13 cellular contexts compared by ENCODE assay signal in genomic region chr1:227967815-227968214, GRCh38. TPM values are rescaled to one million over a fixed set of nuclear protein-coding genes. Genes with fewer than 3 reads are reported as not detected.
DNase-seq lines count a peak whose midpoint lies in the region; ATAC-seq, FAIRE-seq and TF ChIP-seq lines count a peak whose summit lies in the region.
"Not testable (repeated sequence)": the region's sequence is repeated elsewhere in the genome, so short reads cannot be mapped to it uniquely, and the experiment has no call there.
"Had no signal": no experiment of that assay in that cellular context is flagged by ENCODE, and none has a peak within 500 bp of the region (broad histone marks: within the 10 kb centered on the region; RNA-seq: fewer than 3 reads in every experiment).

No MANE protein-coding gene starts in this region.

- H3K9me3 ChIP-seq in A673 (ENCODE audit: low read depth, low read length, poor library complexity, severe bottlenecking); Loucy (ENCODE audit: insufficient read depth, low read depth, low read length); Panc1 (ENCODE audit: control insufficient read depth, insufficient read depth, low read depth, low read length); H1 (ENCODE audit: insufficient read depth in 2 of 2, low read depth in 1 of 2, low read length in 1 of 2): not testable (repeated sequence)

- not testable (repeated sequence) for H2AFZ ChIP-seq in GM23338; Loucy (ENCODE audit: low read length); H1 (ENCODE audit: low read length)

- H2BK15ac ChIP-seq in H1 (ENCODE audit: low read length), result not testable (repeated sequence)

- H3K4ac ChIP-seq in H1 (replicated peaks; ENCODE audit: insufficient read length, low read depth, low read length), result not testable (repeated sequence)

- CTCF ChIA-PET in A673 (lab: Charles Lee); Panc1 (lab: Charles Lee): not testable (repeated sequence)
- CTCF ChIA-PET in H1 (lab: Charles Lee; ENCODE audit: partially characterized antibody), result interaction anchor here (1.0 to 1.8 kb wide), 3 partner anchors 10 to 18 kb away, joined by 3 to 9 read pairs (median 3); no protein-coding TSS in a partner anchor

- DNase-seq in A673 (ENCODE audit: low spot score); GM06990 (ENCODE audit: extremely low read depth, insufficient read length); GM23338 (ENCODE audit: low spot score); Panc1 (ENCODE audit: low read depth, low spot score); H1 (ENCODE audit: low read depth in 1 of 2, low spot score in 2 of 2): not testable (repeated sequence)
- peak; percentile 29 for DNase-seq in islet precursor cell

- not testable (repeated sequence) for H3K79me2 ChIP-seq in GM23338 (replicated peaks; ENCODE audit: insufficient read depth); Loucy (ENCODE audit: insufficient read depth, low read length); H1 (ENCODE audit: control insufficient read depth in 1 of 2, insufficient read depth in 2 of 2, low read length in 2 of 2)

- H3K18ac ChIP-seq in H1 (ENCODE audit: extremely low read depth, low read length), result not testable (repeated sequence)

- not testable (repeated sequence) for H4K20me1 ChIP-seq in GM23338 (replicated peaks; ENCODE audit: insufficient read depth); Loucy (ENCODE audit: insufficient read depth, low read length, poor library complexity, severe bottlenecking); H1 (replicated peaks in 1 of 2; ENCODE audit: control insufficient read depth in 1 of 2, insufficient read depth in 2 of 2, low read length in 2 of 2)

- not testable (repeated sequence) for ATAC-seq in GM23338, Panc1

- not testable (repeated sequence) for H2BK12ac ChIP-seq in H1 (ENCODE audit: low read depth, low read length)

- not testable (repeated sequence) for H4K5ac ChIP-seq in H1 (ENCODE audit: insufficient read length, low read depth, low read length)

- in situ Hi-C loops in Panc1 (cut with HindIII; ENCODE audit: low pct_unique_long_range_greater_than_20kb, low sequenced_read_pairs), result not testable (repeated sequence)

- H3K4me1 Mint-ChIP-seq in GM23338, result not testable (repeated sequence)

- not testable (repeated sequence) for H3K27me3 ChIP-seq in A673 (replicated peaks; ENCODE audit: insufficient read depth, low read depth, low read length, poor library complexity); GM06990 (replicated peaks; ENCODE audit: control insufficient read depth, insufficient read depth, low read length); GM23338 (ENCODE audit: insufficient read depth); Loucy (ENCODE audit: insufficient read depth, low read length, poor library complexity, severe bottlenecking); Panc1 (ENCODE audit: control insufficient read depth, insufficient read depth, low read length); H1 (replicated peaks in 1 of 4; ENCODE audit: control insufficient read depth in 3 of 4, extremely low read depth in 1 of 4, insufficient read depth in 3 of 4, low read length in 3 of 4)

- H3K27ac ChIP-seq in A673 (ENCODE audit: low read depth, low read length, poor library complexity, severe bottlenecking); GM23338 (ENCODE audit: low read depth); Panc1 (ENCODE audit: low read length); H1 (ENCODE audit: low read depth, low read length): not testable (repeated sequence)

- not testable (repeated sequence) for H3K4me2 ChIP-seq in GM23338; Loucy (ENCODE audit: low read depth, low read length, poor library complexity, severe bottlenecking); H1 (ENCODE audit: insufficient read depth in 1 of 2, low read depth in 2 of 2, low read length in 2 of 2)

- H3K9me3 Mint-ChIP-seq in GM23338, result not testable (repeated sequence)

- WGBS in H1 (ENCODE audit: extremely low coverage in 1 of 2, insufficient coverage in 1 of 2, insufficient read length in 1 of 2, insufficient replicate concordance in 2 of 2, low coverage in 1 of 2, low lambda C conversion rate in 2 of 2, missing lambda C conversion rate in 1 of 2), 2 experiments, result 94% methylated on average over 3 of the region's 5 CpGs; no CpG with 5 or more reads in 1 of the 2 experiments

- intact Hi-C loops in A673 (cut with micrococcal nuclease; ENCODE audit: unreplicated experiment); Panc1 (cut with micrococcal nuclease; ENCODE audit: unreplicated experiment): not testable (repeated sequence)

- H3F3A ChIP-seq in GM23338 (replicated peaks; ENCODE audit: low read depth); Loucy (ENCODE audit: low read depth): not testable (repeated sequence)

- H3K79me1 ChIP-seq in H1 (ENCODE audit: low read depth, low read length), result not testable (repeated sequence)

- not testable (repeated sequence) for FAIRE-seq in H1 (lab: Jason Lieb, UNC)

- not testable (repeated sequence) for H3K9me2 ChIP-seq in GM23338 (ENCODE audit: insufficient read depth); Loucy (replicated peaks; ENCODE audit: low read depth, low read length)

- H3K14ac ChIP-seq in H1 (ENCODE audit: insufficient read length), result not testable (repeated sequence)

- H4K91ac ChIP-seq in H1 (replicated peaks; ENCODE audit: insufficient read length, low read length), result not testable (repeated sequence)

- H3K56ac ChIP-seq in H1 (replicated peaks; ENCODE audit: insufficient read length, low read depth, low read length), result not testable (repeated sequence)

- not testable (repeated sequence) for H2BK5ac ChIP-seq in H1 (ENCODE audit: low read depth, low read length)

- not testable (repeated sequence) for TF ChIP-seq EP300 in H1 (IDR thresholded peaks at IDR 0.05; ENCODE audit: borderline replicate concordance in 1 of 2, low read depth in 2 of 2, low read length in 2 of 2)

- 0 out of 2 replicates have a peak, but pooled peaks have one; percentile 24 for TF ChIP-seq CTCF in A673 (conservative IDR thresholded peaks at IDR 0.05; ENCODE audit: low read depth, low read length)
- TF ChIP-seq CTCF in GM06990 (IDR thresholded peaks at IDR 0.05; ENCODE audit: insufficient read depth, low read length, poor library complexity, severe bottlenecking), result peak; percentile 24
- TF ChIP-seq CTCF in GM23338 (conservative IDR thresholded peaks at IDR 0.05; ENCODE audit: low read depth in 2 of 2), result peak; percentile 39 to 50; a peak in 3 of 4 replicates
- TF ChIP-seq CTCF in Loucy (conservative IDR thresholded peaks at IDR 0.05; ENCODE audit: low read length), result 0 out of 2 replicates have a peak, but pooled peaks have one; percentile 28
- peak; percentile 26 for TF ChIP-seq CTCF in Panc1 (IDR thresholded peaks at IDR 0.05)
- peak; percentile 4 to 30 (median 20); a peak in 3 of 4 replicates for TF ChIP-seq CTCF in H1 (IDR thresholded peaks at IDR 0.05; ENCODE audit: control extremely low read depth in 1 of 3, insufficient read depth in 1 of 3, low read depth in 1 of 3, low read length in 3 of 3)

- H3K4me3 ChIP-seq in A673 (ENCODE audit: low read depth, low read length, poor library complexity, severe bottlenecking); GM06990 (replicated peaks; ENCODE audit: low read depth, low read length); GM23338; Loucy (ENCODE audit: low read length, poor library complexity, severe bottlenecking); Panc1 (ENCODE audit: low read depth in 2 of 2, low read length in 2 of 2); H1 (ENCODE audit: extremely low read depth in 1 of 4, insufficient read depth in 2 of 4, low read depth in 3 of 4, low read length in 4 of 4): not testable (repeated sequence)

- not testable (repeated sequence) for BruUV-seq in A673 (replicated peaks; lab: Mats Ljungman, UMichigan); Panc1 (replicated peaks; lab: Mats Ljungman, UMichigan)

- peak in 1 of 2 experiments; percentile 18; a peak in 1 of 4 replicates for TF ChIP-seq RAD21 in H1 (IDR thresholded peaks at IDR 0.05 in 1 of 2, conservative IDR thresholded peaks at IDR 0.05 in 1 of 2; ENCODE audit: low read depth in 2 of 2, low read length in 2 of 2)

- H2AK5ac ChIP-seq in H1 (ENCODE audit: low read depth, low read length), result not testable (repeated sequence)

- POLR2A ChIA-PET in A673 (lab: Charles Lee; ENCODE audit: low non-redundant PET); Panc1 (lab: Charles Lee); H1 (lab: Charles Lee; ENCODE audit: partially characterized antibody): not testable (repeated sequence)

- H2BK20ac ChIP-seq in H1 (ENCODE audit: low read length), result not testable (repeated sequence)

- not testable (repeated sequence) for TF ChIP-seq POLR2A in H1 (IDR thresholded peaks at IDR 0.05; ENCODE audit: control extremely low read depth in 1 of 2, low read depth in 2 of 2, low read length in 2 of 2)

- H3K36me3 ChIP-seq in A673 (ENCODE audit: insufficient read depth, low read length, poor library complexity, severe bottlenecking); GM06990 (ENCODE audit: control insufficient read depth, insufficient read depth, low read length); GM23338 (ENCODE audit: insufficient read depth); Loucy (ENCODE audit: insufficient read depth, low read length); Panc1 (ENCODE audit: control insufficient read depth, insufficient read depth, low read length); H1 (ENCODE audit: control insufficient read depth in 2 of 4, insufficient read depth in 4 of 4, low read length in 3 of 4): not testable (repeated sequence)

- not testable (repeated sequence) for H3K23ac ChIP-seq in H1 (ENCODE audit: insufficient read length)

- H3K4me3 Mint-ChIP-seq in GM23338, result not testable (repeated sequence)

- H3K27ac Mint-ChIP-seq in GM23338, result not testable (repeated sequence)

- H3K27me3 Mint-ChIP-seq in GM23338 (ENCODE audit: insufficient read depth, low read depth, poor library complexity), result not testable (repeated sequence)

- not testable (repeated sequence) for H2BK120ac ChIP-seq in H1 (replicated peaks; ENCODE audit: low read depth, low read length)

- not testable (repeated sequence) for H4K8ac ChIP-seq in H1 (ENCODE audit: extremely low read depth, insufficient read depth, low read length)

- not testable (repeated sequence) for H3K9ac ChIP-seq in Loucy (ENCODE audit: low read depth, low read length, poor library complexity, severe bottlenecking); H1 (replicated peaks in 1 of 4; ENCODE audit: extremely low read depth in 1 of 4, low read depth in 3 of 4, low read length in 3 of 4)

- H3K23me2 ChIP-seq in H1 (ENCODE audit: low read depth, low read length), result not testable (repeated sequence)

- H3K4me1 ChIP-seq in A673 (ENCODE audit: insufficient read depth, low read length, poor library complexity, severe bottlenecking); GM23338 (ENCODE audit: insufficient read depth); Loucy (ENCODE audit: insufficient read depth, low read length, poor library complexity, severe bottlenecking); Panc1 (ENCODE audit: control insufficient read depth, insufficient read depth, low read length); H1 (replicated peaks in 1 of 4; ENCODE audit: control insufficient read depth in 3 of 4, insufficient read depth in 4 of 4, low read length in 3 of 4): not testable (repeated sequence)

- H3K36me3 Mint-ChIP-seq in GM23338 (ENCODE audit: low read depth), result not testable (repeated sequence)

RNA-seq across cellular contexts. Expression of gene WNT9A, which starts 20.1 kb away (rescaled TPM):
- not detected in 2 replicates for total RNA-seq in A673 (2021)
- total RNA-seq in GM23338 (2014; rRNA removed; shearing (Covaris generic)), result 1.8 and 2.0 TPM in 2 replicates
- 0.06 and 0.07 TPM in 2 replicates for polyA plus RNA-seq in GM23338 (2016; fragmentation: Nextera tagmentation; extraction: Ambion mirVana)
- 26.5 TPM for total RNA-seq in Panc1 (2021; ENCODE audit: unreplicated experiment)
- 46.9 TPM for polyA plus RNA-seq in Panc1 (2012; ENCODE audit: insufficient read length)
- total RNA-seq in H1 (2021; fragmentation: NEBNext Ultra II Directional; extraction: Animal tissue kit (Norgen Biotek cat#: 25700)), result 0.78 and 1.1 TPM in 2 replicates
- 1.5 and 2.2 TPM in 2 replicates for polyA plus RNA-seq in H1 (2011; rRNA removed)
- 2.0 TPM for polyA plus RNA-seq in H1 (2011; cell fraction: cytosol; rRNA removed)
- polyA plus RNA-seq in H1 (2011; cell fraction: nucleus; rRNA removed), result 3.0 TPM
- 1.4 to 2.0 TPM (median 1.9 TPM) in 4 replicates for polyA plus RNA-seq in H1 (2012, experiment 1 of 2)
- 0.67 TPM for polyA plus RNA-seq in H1 (2012, experiment 2 of 2)
- 0.41 TPM for polyA plus RNA-seq in H1 (2013, experiment 1 of 2)
- polyA plus RNA-seq in H1 (2013, experiment 2 of 2), result 0.50 TPM
- 1.9 and 2.1 TPM in 2 replicates for polyA minus RNA-seq in H1 (2011; rRNA and poly(A)+ RNA removed)
- 0.95 TPM for polyA minus RNA-seq in H1 (2011; cell fraction: cytosol; rRNA and poly(A)+ RNA removed)
- polyA minus RNA-seq in H1 (2011; cell fraction: nucleus; rRNA and poly(A)+ RNA removed), result 1.2 TPM
- total RNA-seq: HT-29 had no signal
- polyA plus RNA-seq: CD8-positive, alpha-beta memory T cell had no signal

RNA-seq across cellular contexts. Expression of gene WNT3A, which starts 39.0 kb away (rescaled TPM):
- total RNA-seq in A673 (2021), result not detected in 2 replicates
- total RNA-seq in GM23338 (2014; rRNA removed; shearing (Covaris generic)), result 0.07 and 0.12 TPM in 2 replicates
- polyA plus RNA-seq in GM23338 (2016; fragmentation: Nextera tagmentation; extraction: Ambion mirVana), result 0.40 and 0.65 TPM in 2 replicates
- total RNA-seq in Panc1 (2021; ENCODE audit: unreplicated experiment), result not detected
- polyA plus RNA-seq in Panc1 (2012; ENCODE audit: insufficient read length), result not detected
- total RNA-seq in H1 (2021; fragmentation: NEBNext Ultra II Directional; extraction: Animal tissue kit (Norgen Biotek cat#: 25700)), result 0.10 and 0.19 TPM in 2 replicates
- 0.08 and 0.13 TPM in 2 replicates for polyA plus RNA-seq in H1 (2011; rRNA removed)
- polyA plus RNA-seq in H1 (2011; cell fraction: cytosol; rRNA removed), result 0.05 TPM
- 0.26 TPM for polyA plus RNA-seq in H1 (2011; cell fraction: nucleus; rRNA removed)
- 0.05 to 0.17 TPM (median 0.08 TPM) in 3 of 4 replicates, not detected in the other for polyA plus RNA-seq in H1 (2012, experiment 1 of 2)
- 0.13 TPM for polyA plus RNA-seq in H1 (2012, experiment 2 of 2)
- polyA plus RNA-seq in H1 (2013, experiment 1 of 2), result 0.02 TPM
- polyA plus RNA-seq in H1 (2013, experiment 2 of 2), result 0.07 TPM
- polyA minus RNA-seq in H1 (2011; rRNA and poly(A)+ RNA removed), result 0.06 and 0.07 TPM in 2 replicates
- not detected for polyA minus RNA-seq in H1 (2011; cell fraction: cytosol; rRNA and poly(A)+ RNA removed)
- polyA minus RNA-seq in H1 (2011; cell fraction: nucleus; rRNA and poly(A)+ RNA removed), result 0.40 TPM
- total RNA-seq: A172; CD8-positive, alpha-beta memory T cell; H4; HT-29; RPMI7951 had no signal
- polyA plus RNA-seq: CD8-positive, alpha-beta memory T cell; SK-N-SH had no signal
